11 cellular contexts compared by ENCODE assay signal in the genomic region with DNA sequence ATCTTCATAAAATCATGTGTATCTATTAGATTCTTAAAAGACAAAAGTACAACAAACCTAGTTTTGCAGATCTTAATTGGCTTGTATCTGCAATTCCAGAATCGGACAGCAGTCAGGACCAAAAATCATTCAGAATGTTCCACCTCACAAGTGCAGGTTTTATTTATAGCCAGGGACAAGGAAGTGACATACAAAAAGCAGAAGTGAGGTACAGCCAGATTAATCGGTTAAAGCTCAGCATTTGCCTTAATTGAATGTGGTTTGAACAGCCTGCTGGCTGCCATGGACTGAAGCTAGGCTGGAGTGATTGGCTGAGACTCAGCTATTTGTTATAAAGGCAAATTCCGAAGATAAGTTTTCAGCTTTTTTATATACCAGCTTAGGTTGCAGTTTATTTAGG.
DNase-seq lines count a peak whose midpoint lies in the region; ATAC-seq and TF ChIP-seq lines count a peak whose summit lies in the region.
"Had no signal": no experiment of that assay in that cellular context is flagged by ENCODE, and none has a peak within 500 bp of the region (broad histone marks: within the 10 kb centered on the region; RNA-seq: fewer than 3 reads in every experiment).

No MANE protein-coding gene starts in this region.

- no peak for TF ChIP-seq POLR2A in NB4 (IDR thresholded peaks at IDR 0.05; ENCODE audit: extremely low read depth, insufficient read length)

- peak; percentile 91 for ATAC-seq in HG02943 (IDR thresholded peaks at IDR 0.05; ENCODE audit: low read depth, unreplicated experiment)
- ATAC-seq: K562 had no signal

- TF ChIP-seq CTCF in NB4 (IDR thresholded peaks at IDR 0.05; ENCODE audit: low read depth, low read length), result no peak
- no peak for TF ChIP-seq CTCF in retinal pigment epithelial cell (conservative IDR thresholded peaks at IDR 0.05; ENCODE audit: low read depth, low read length)

- H3K4me3 ChIP-seq in NB4 (ENCODE audit: low read depth, low read length) (no peak overlapping the region), retinal pigment epithelial cell (ENCODE audit: low read length) (no peak overlapping the region)
- H3K4me3 ChIP-seq: K562 had no signal

- DNase-seq in NCI-H1436 treated with DMSO at 0.1 percent for 48 hours (lab: John Stamatoyannopoulos, UW) (peak; percentile 75), NCI-H1436 (lab: John Stamatoyannopoulos, UW) (no peak), NB4 (ENCODE audit: low read depth) (peak; percentile 78), retinal pigment epithelial cell (ENCODE audit: low read depth) (peak; percentile 9), DMS 273 (lab: John Stamatoyannopoulos, UW; ENCODE audit: unreplicated experiment) (no peak), GM19240 (ENCODE audit: insufficient read length, low spot score) (no peak)
- no peak for DNase-seq in stimulated activated naive CD4-positive, alpha-beta T cell (lab: John Stamatoyannopoulos, UW)
- DNase-seq: activated T-cell treated with anti-CD3 and anti-CD28 coated beads, Interleukin-2, amount 50 U/mL, for 48 hours; posterior cingulate gyrus had no signal

Comparison
In these comparisons a context has a peak if more than half of its experiments do, and no peak if none do; other contexts are left out.
1. DNase-seq: peak in NCI-H1436 treated with DMSO at 0.1 percent for 48 hours (single experiment), NB4 (single experiment) and retinal pigment epithelial cell (single experiment); none in NCI-H1436 (single experiment), DMS 273 (single experiment), stimulated activated naive CD4-positive, alpha-beta T cell (0 of 6) and GM19240 (single experiment).